Comparison of ENCODE assay signal across 8 cellular contexts in genomic region chr6:120576061-120576460, GRCh38.
"Had no signal": no experiment of that assay in that cellular context is flagged by ENCODE, and none has a peak within 500 bp of the region (broad histone marks: within the 10 kb centered on the region; RNA-seq: fewer than 3 reads in every experiment).

No MANE protein-coding gene starts in this region.

- ATAC-seq: GM12878 had no signal

- DNase-seq: GDM1, GF-D8 had no signal

- FAIRE-seq: G401.6, GM12878, GM12891, GM12892, GM18507, GM19239 had no signal

- H3K4me3 ChIP-seq: GM12878 had no signal
